ENCODE assay signal across 9 cellular contexts in the genomic region with DNA sequence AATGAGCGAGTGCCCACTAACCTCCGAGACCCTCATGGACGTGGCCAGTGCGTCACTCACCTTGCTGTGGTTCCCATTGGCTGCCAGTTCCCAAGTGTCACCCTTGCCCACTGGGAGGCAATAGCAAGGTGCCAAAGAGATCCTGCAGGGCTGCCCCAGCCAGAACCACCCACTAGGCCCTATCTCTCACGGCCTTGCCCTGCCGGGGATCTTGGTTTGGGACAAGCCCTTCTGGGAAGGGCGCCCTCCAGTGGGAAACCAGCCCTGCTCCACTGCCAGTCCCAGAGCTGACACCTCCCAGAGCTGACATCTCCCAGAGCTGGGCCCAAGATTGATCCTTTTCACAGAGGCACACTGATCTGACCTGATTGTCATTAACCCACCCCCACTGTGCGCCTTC. TPM values are rescaled to one million over a fixed set of nuclear protein-coding genes. Genes with fewer than 3 reads are reported as not detected.
DNase-seq lines count a peak whose midpoint lies in the region; ATAC-seq, FAIRE-seq and TF ChIP-seq lines count a peak whose summit lies in the region.
"Had no signal": no experiment of that assay in that cellular context is flagged by ENCODE, and none has a peak within 500 bp of the region (broad histone marks: within the 10 kb centered on the region; RNA-seq: fewer than 3 reads in every experiment).

No MANE protein-coding gene starts in this region.

- TF ChIP-seq CTCF in GM12874 (IDR thresholded peaks at IDR 0.05; ENCODE audit: insufficient read depth, low read depth, low read length) (peak; percentile 57), OCI-LY7 (conservative IDR thresholded peaks at IDR 0.05; ENCODE audit: low read length) (peak; percentile 74), endodermal cell (conservative IDR thresholded peaks at IDR 0.05) (peak; percentile 88)

- H3K27me3 Mint-ChIP-seq in endodermal cell (ENCODE audit: insufficient read depth): no peaks in the 10 kb centered on the region

- no peaks in the 10 kb centered on the region for H3K36me3 Mint-ChIP-seq in endodermal cell (ENCODE audit: low read depth)

- BruUV-seq in OCI-LY7 (replicated peaks; lab: Mats Ljungman, UMichigan): no TSS peak

- no peaks in the 10 kb centered on the region for H3K9me3 Mint-ChIP-seq in endodermal cell
- H3K9me3 Mint-ChIP-seq: T-helper 1 cell treated with Interleukin-12 subunit alpha and Interleukin-12 subunit beta and Interleukin-4 antibody, amounts not matched to agents 30 μg/mL and 1 μg/mL, for 36 hours had no signal

- H3K4me1 ChIP-seq in OCI-LY7 (ENCODE audit: insufficient read depth, low read length, poor library complexity, severe bottlenecking) (peaks cover 40% of the 10 kb centered on the region), endodermal cell (ENCODE audit: control insufficient read depth, insufficient read depth, low read length) (peaks cover 6% of the 10 kb centered on the region), small intestine (ENCODE audit: control insufficient read depth in 2 of 2, insufficient read depth in 1 of 2, low read depth in 1 of 2, low read length in 1 of 2) (peaks cover 2 to 5% of the 10 kb centered on the region in 2 donors)

- no peaks in the 10 kb centered on the region for H3K9me3 ChIP-seq in OCI-LY7 (ENCODE audit: low read length)
- no peaks in the 10 kb centered on the region for H3K9me3 ChIP-seq in endodermal cell (ENCODE audit: control insufficient read depth, low read length)
- H3K9me3 ChIP-seq in small intestine (ENCODE audit: control insufficient read depth, low read depth): no peaks in the 10 kb centered on the region

- H3K27ac Mint-ChIP-seq in endodermal cell: no peak overlapping the region

- 81 to 93% methylated on average over 6 to 8 of the region's 8 CpGs for WGBS in endodermal cell (ENCODE audit: insufficient coverage in 1 of 2, insufficient read length in 1 of 2), 2 experiments
- WGBS in small intestine, 3 donors: 63 to 80% (median 78%) methylated on average over 8 of the region's 8 CpGs

- no peaks in the 10 kb centered on the region for H3K79me2 ChIP-seq in OCI-LY7 (ENCODE audit: insufficient read depth, low read depth, low read length)

- no peak for ATAC-seq in HG03025 (IDR thresholded peaks at IDR 0.05; ENCODE audit: low FRiP score, unreplicated experiment)

- POLR2A ChIA-PET in OCI-LY7 (lab: Charles Lee): no interaction called here

- H4K20me1 ChIP-seq in OCI-LY7 (ENCODE audit: insufficient read depth, low read length): no peaks in the 10 kb centered on the region

- H3K27me3 ChIP-seq in endodermal cell (ENCODE audit: control insufficient read depth, insufficient read depth, low read length, poor library complexity, severe bottlenecking) (no peaks in the 10 kb centered on the region), small intestine (ENCODE audit: control insufficient read depth in 2 of 2, insufficient read depth in 2 of 2, low read length in 2 of 2) (no peaks in the 10 kb centered on the region)

- no peak overlapping the region for H3K4me2 ChIP-seq in OCI-LY7 (ENCODE audit: low read length)

- H3K9me2 ChIP-seq in OCI-LY7 (ENCODE audit: insufficient read depth, low read length): no peaks in the 10 kb centered on the region

- intact Hi-C loops in OCI-LY7 (cut with micrococcal nuclease; ENCODE audit: unreplicated experiment): loop anchor here (2.0 to 5.0 kb wide), 2 partner anchors 181 to 296 kb away; partner anchors contain the start of gene MAN1C1

- H3K36me3 ChIP-seq in OCI-LY7 (ENCODE audit: insufficient read depth, low read length) (no peaks in the 10 kb centered on the region), endodermal cell (ENCODE audit: control insufficient read depth, insufficient read depth, low read length) (no peaks in the 10 kb centered on the region), small intestine (ENCODE audit: control insufficient read depth in 2 of 2, insufficient read depth in 2 of 2, low read length in 2 of 2) (no peaks in the 10 kb centered on the region)

- no peak overlapping the region for H2AFZ ChIP-seq in OCI-LY7 (ENCODE audit: low read length)

- H3K27ac ChIP-seq in OCI-LY7 (ENCODE audit: low read depth, low read length, poor library complexity, severe bottlenecking) (no peak overlapping the region), endodermal cell (ENCODE audit: low read depth, low read length) (no peak overlapping the region), small intestine (ENCODE audit: low read depth in 1 of 2, low read length in 1 of 2) (no peak overlapping the region)

- CTCF ChIA-PET in OCI-LY7 (lab: Charles Lee; ENCODE audit: unreplicated experiment): interaction anchor here (0.7 to 0.8 kb wide), 2 partner anchors 13 to 22 kb away, joined by 3 to 4 read pairs; no protein-coding TSS in a partner anchor

- H3K4me1 Mint-ChIP-seq in endodermal cell: peaks cover 25% of the 10 kb centered on the region

- no peak overlapping the region for H3K4me3 Mint-ChIP-seq in endodermal cell
- H3K4me3 Mint-ChIP-seq: T-helper 1 cell treated with Interleukin-12 subunit alpha and Interleukin-12 subunit beta and Interleukin-4 antibody, amounts not matched to agents 30 μg/mL and 1 μg/mL, for 36 hours had no signal

- FAIRE-seq in small intestine (lab: Jason Lieb, UNC): no peak

- DNase-seq in OCI-LY7 (ENCODE audit: low spot score): peak; percentile 43
- peak; percentile 91 for DNase-seq in endodermal cell
- peak; percentile 33 for DNase-seq in small intestine
- DNase-seq in ureter (ENCODE audit: low spot score): no peak
- no peak for DNase-seq in NCI-H1417 treated with DMSO at 0.1 percent for 48 hours (lab: John Stamatoyannopoulos, UW)
- DNase-seq: left cardiac atrium had no signal

- H3K9ac ChIP-seq in endodermal cell (ENCODE audit: extremely low read depth, low read length, poor library complexity, severe bottlenecking): no peak overlapping the region

- no peak overlapping the region for H3K4me3 ChIP-seq in OCI-LY7 (ENCODE audit: low read depth, low read length, poor library complexity, severe bottlenecking)
- H3K4me3 ChIP-seq in endodermal cell (ENCODE audit: low read length): no peak overlapping the region
- no peak overlapping the region for H3K4me3 ChIP-seq in small intestine (ENCODE audit: low read depth in 1 of 2, low read length in 2 of 2)

RNA-seq across cellular contexts. Expression of gene SELENON, which starts 2.1 kb away (rescaled TPM):
- 5.6 and 9.9 TPM in 2 replicates for total RNA-seq in OCI-LY7 (2014; rRNA removed; shearing (Covaris generic))
- total RNA-seq in OCI-LY7 (2022): 28.1 and 28.3 TPM in 2 replicates
- total RNA-seq in endodermal cell: 10 to 100 TPM; 91.2 to 93.3 TPM
- polyA plus RNA-seq in endodermal cell (2013, experiment 1 of 2): 127 TPM
- polyA plus RNA-seq in endodermal cell (2013, experiment 2 of 2): 114 TPM
- 10 to 100 TPM in 1 of 3 donors, 1 to 10 TPM in 2; 4.7 to 39.2 (median 5.1) TPM for polyA plus RNA-seq in small intestine
- 85.2 TPM for total RNA-seq in ureter

RNA-seq across cellular contexts. Expression of gene MTFR1L, which starts 21.8 kb away (rescaled TPM):
- 33.6 and 35.3 TPM in 2 replicates for total RNA-seq in OCI-LY7 (2014; rRNA removed; shearing (Covaris generic))
- total RNA-seq in OCI-LY7 (2022) (43.4 and 51.2 TPM in 2 replicates), endodermal cell (10 to 100 TPM; 31.6 to 36.2 TPM), ureter (66.9 TPM)
- polyA plus RNA-seq in endodermal cell (2013, experiment 1 of 2): 55.7 TPM
- polyA plus RNA-seq in endodermal cell (2013, experiment 2 of 2): 50.5 TPM
- 100 to 1,000 TPM in 1 of 3 donors, 10 to 100 TPM in 2; 37.7 to 181 (median 96.2) TPM for polyA plus RNA-seq in small intestine

Comparison
In these comparisons a context has a peak if more than half of its experiments do, and no peak if none do; other contexts are left out.
1. DNase-seq: peak in OCI-LY7 (single experiment), endodermal cell (single experiment) and small intestine (single experiment); none in ureter (single experiment) and NCI-H1417 treated with DMSO at 0.1 percent for 48 hours (single experiment).
2. Peak in every context shown above with its lines, with median percentiles within 50 percentile points of each other: CTCF ChIP-seq.